In the genomic region with DNA sequence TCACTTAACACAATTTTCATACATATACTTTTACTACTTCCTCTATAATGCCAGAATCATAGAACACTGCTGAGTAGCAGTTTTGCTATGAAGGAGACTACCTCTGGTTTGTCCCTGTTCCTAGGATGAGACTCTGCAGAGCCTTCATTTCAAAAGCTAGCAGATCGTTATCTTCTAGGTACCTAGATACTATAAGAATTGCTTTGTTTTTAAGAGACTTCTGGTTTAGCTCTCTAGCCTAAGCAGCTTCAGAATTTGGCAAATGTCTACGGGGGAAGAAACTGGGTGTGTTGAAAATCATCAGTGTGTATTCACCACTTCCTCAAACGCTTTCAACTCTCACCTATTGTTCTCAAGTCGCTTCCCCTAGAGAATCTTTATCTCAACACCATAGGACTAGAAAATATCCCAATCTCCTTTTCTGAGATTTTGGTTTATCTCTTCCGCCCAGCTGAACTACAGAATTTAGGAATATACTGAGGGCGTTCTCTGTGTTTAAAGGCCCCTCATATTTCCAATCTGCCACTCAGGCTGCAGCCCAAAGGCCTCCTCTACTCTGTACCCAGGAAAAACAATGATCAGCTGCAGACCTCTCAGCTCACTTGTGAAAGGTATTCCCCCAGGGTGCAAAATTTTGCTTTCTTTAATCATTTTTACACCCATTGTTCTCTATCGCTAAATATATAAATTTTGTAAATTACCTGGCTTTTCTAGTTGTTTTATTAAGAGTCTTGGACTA, we compare ENCODE assay signal across 1 cellular context.
TF ChIP-seq lines count a peak whose summit lies in the region.

No MANE protein-coding gene starts in this region.

TF ChIP-seq in GM12878, 131 proteins besides CTCF, POLR2A, EP300 and RAD21 (continued from another document):
- TF ChIP-seq E2F4 (IDR thresholded peaks at IDR 0.05; ENCODE audit: low read depth, low read length), result no peak
- no peak for TF ChIP-seq RBBP5 (conservative IDR thresholded peaks at IDR 0.05)
- TF ChIP-seq HDGF (IDR thresholded peaks at IDR 0.05), result no peak
- TF ChIP-seq ZNF24 (IDR thresholded peaks at IDR 0.05), result no peak
- TF ChIP-seq CUX1 (IDR thresholded peaks at IDR 0.05; ENCODE audit: insufficient replicate concordance, low read depth, low read length), result no peak
- no peak for TF ChIP-seq SIN3A (IDR thresholded peaks at IDR 0.05; ENCODE audit: low read depth, low read length)
- no peak for TF ChIP-seq ZBTB11 (CRISPR knock-in tag; IDR thresholded peaks at IDR 0.05)
- TF ChIP-seq SMAD5 (IDR thresholded peaks at IDR 0.05; ENCODE audit: low read depth), result no peak
- TF ChIP-seq, protein P1, sequence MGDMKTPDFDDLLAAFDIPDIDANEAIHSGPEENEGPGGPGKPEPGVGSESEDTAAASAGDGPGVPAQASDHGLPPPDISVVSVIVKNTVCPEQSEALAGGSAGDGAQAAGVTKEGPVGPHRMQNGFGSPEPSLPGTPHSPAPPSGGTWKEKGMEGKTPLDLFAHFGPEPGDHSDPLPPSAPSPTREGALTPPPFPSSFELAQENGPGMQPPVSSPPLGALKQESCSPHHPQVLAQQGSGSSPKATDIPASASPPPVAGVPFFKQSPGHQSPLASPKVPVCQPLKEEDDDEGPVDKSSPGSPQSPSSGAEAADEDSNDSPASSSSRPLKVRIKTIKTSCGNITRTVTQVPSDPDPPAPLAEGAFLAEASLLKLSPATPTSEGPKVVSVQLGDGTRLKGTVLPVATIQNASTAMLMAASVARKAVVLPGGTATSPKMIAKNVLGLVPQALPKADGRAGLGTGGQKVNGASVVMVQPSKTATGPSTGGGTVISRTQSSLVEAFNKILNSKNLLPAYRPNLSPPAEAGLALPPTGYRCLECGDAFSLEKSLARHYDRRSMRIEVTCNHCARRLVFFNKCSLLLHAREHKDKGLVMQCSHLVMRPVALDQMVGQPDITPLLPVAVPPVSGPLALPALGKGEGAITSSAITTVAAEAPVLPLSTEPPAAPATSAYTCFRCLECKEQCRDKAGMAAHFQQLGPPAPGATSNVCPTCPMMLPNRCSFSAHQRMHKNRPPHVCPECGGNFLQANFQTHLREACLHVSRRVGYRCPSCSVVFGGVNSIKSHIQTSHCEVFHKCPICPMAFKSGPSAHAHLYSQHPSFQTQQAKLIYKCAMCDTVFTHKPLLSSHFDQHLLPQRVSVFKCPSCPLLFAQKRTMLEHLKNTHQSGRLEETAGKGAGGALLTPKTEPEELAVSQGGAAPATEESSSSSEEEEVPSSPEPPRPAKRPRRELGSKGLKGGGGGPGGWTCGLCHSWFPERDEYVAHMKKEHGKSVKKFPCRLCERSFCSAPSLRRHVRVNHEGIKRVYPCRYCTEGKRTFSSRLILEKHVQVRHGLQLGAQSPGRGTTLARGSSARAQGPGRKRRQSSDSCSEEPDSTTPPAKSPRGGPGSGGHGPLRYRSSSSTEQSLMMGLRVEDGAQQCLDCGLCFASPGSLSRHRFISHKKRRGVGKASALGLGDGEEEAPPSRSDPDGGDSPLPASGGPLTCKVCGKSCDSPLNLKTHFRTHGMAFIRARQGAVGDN (IDR thresholded peaks at IDR 0.05), result no peak
- no peak for TF ChIP-seq NFYA (IDR thresholded peaks at IDR 0.05; ENCODE audit: borderline replicate concordance, low read depth, low read length)
- no peak for TF ChIP-seq PRDM15 (CRISPR knock-in tag; IDR thresholded peaks at IDR 0.05)
- no peak for TF ChIP-seq CHD1 (IDR thresholded peaks at IDR 0.05; ENCODE audit: low read depth, low read length)
- TF ChIP-seq HDAC2 (IDR thresholded peaks at IDR 0.05), result no peak
- TF ChIP-seq, protein P2, sequence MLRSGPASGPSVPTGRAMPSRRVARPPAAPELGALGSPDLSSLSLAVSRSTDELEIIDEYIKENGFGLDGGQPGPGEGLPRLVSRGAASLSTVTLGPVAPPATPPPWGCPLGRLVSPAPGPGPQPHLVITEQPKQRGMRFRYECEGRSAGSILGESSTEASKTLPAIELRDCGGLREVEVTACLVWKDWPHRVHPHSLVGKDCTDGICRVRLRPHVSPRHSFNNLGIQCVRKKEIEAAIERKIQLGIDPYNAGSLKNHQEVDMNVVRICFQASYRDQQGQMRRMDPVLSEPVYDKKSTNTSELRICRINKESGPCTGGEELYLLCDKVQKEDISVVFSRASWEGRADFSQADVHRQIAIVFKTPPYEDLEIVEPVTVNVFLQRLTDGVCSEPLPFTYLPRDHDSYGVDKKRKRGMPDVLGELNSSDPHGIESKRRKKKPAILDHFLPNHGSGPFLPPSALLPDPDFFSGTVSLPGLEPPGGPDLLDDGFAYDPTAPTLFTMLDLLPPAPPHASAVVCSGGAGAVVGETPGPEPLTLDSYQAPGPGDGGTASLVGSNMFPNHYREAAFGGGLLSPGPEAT (IDR thresholded peaks at IDR 0.05; ENCODE audit: low read depth), result 0 out of 2 replicates have a peak, but pooled peaks have one; percentile 47
- no peak for TF ChIP-seq ELK1 (IDR thresholded peaks at IDR 0.05; ENCODE audit: low read depth, low read length)
- no peak for TF ChIP-seq POLR2AphosphoS2 (IDR thresholded peaks at IDR 0.05; ENCODE audit: low read depth, low read length)
- TF ChIP-seq ZZZ3 (IDR thresholded peaks at IDR 0.05; ENCODE audit: control insufficient read depth, insufficient read length, low read depth), result no peak
- TF ChIP-seq NR2F1 (conservative IDR thresholded peaks at IDR 0.05), result no peak
